ENCODE assay signal across 25 cellular contexts in genomic region chr6:166721576-166721975, GRCh38.
"Had no signal": no experiment of that assay in that cellular context is flagged by ENCODE, and none has a peak within 500 bp of the region (broad histone marks: within the 10 kb centered on the region; RNA-seq: fewer than 3 reads in every experiment).

No MANE protein-coding gene starts in this region.

- H3K9me3 Mint-ChIP-seq: activated naive CD4-positive, alpha-beta T cell treated with anti-CD3 and anti-CD28 coated beads, Interleukin-2, amount 50 U/mL, for 72 hours; activated T-cell treated with anti-CD3 and anti-CD28 coated beads, Interleukin-2, amount 50 U/mL, for 72 hours; effector memory CD8-positive, alpha-beta T cell; mesothelial cell of epicardium; naive thymus-derived CD8-positive, alpha-beta T cell; neural progenitor cell had no signal

- H3K36me3 Mint-ChIP-seq: activated naive CD4-positive, alpha-beta T cell treated with anti-CD3 and anti-CD28 coated beads, Interleukin-2, amount 50 U/mL, for 72 hours; mesothelial cell of epicardium; naive thymus-derived CD8-positive, alpha-beta T cell; neural progenitor cell had no signal

- H3K4me1 Mint-ChIP-seq: naive thymus-derived CD8-positive, alpha-beta T cell; neural progenitor cell had no signal

- H3K27ac ChIP-seq: body of pancreas, gastroesophageal sphincter, hepatocyte, neural progenitor cell, parathyroid adenoma, psoas muscle, testis, transverse colon had no signal

- DNase-seq: activated CD4-positive, alpha-beta T cell treated with anti-CD3 and anti-CD28 coated beads for 4 hours; activated CD4-positive, alpha-beta T cell treated with anti-CD3 and anti-CD28 coated beads, Interleukin-2, amount 50 U/mL, for 4 hours; activated CD4-positive, CD25-positive, alpha-beta regulatory T cell; activated naive CD4-positive, alpha-beta T cell; activated T-cell treated with anti-CD3 and anti-CD28 coated beads for 4 hours; activated T-cell treated with anti-CD3 and anti-CD28 coated beads, Interleukin-2, amount 50 U/mL, for 72 hours; body of pancreas; cortex of kidney; effector memory CD8-positive, alpha-beta T cell; islet precursor cell; mammary epithelial cell; naive thymus-derived CD8-positive, alpha-beta T cell; occipital lobe; psoas muscle; stimulated activated CD4-positive, alpha-beta T cell treated with anti-CD3 and anti-CD28 coated beads, Interleukin-4, amount 100 ng/mL, for 1 hour; stimulated activated naive CD8-positive, alpha-beta T cell treated with anti-CD3 and anti-CD28 coated beads, Interleukin-15, Interleukin-2, amounts not matched to agents 100 U/mL and 50 U/mL, for 24 hours; testis; transverse colon had no signal

- H3K9ac ChIP-seq: neural progenitor cell, parathyroid adenoma had no signal

- FAIRE-seq: endothelial cell of umbilical vein had no signal

- H3K4me3 ChIP-seq: body of pancreas, gastroesophageal sphincter, hepatocyte, neural progenitor cell, psoas muscle, testis, transverse colon had no signal

- ATAC-seq: activated naive CD4-positive, alpha-beta T cell treated with anti-CD3 and anti-CD28 coated beads, Interleukin-2, amount 50 U/mL, for 72 hours; activated T-cell treated with anti-CD3 and anti-CD28 coated beads, Interleukin-2, amount 50 U/mL, for 72 hours; body of pancreas; effector memory CD8-positive, alpha-beta T cell; gastroesophageal sphincter; naive thymus-derived CD8-positive, alpha-beta T cell; stimulated activated naive CD8-positive, alpha-beta T cell treated with anti-CD3 and anti-CD28 coated beads, Interleukin-15, Interleukin-2, amounts not matched to agents 100 U/mL and 50 U/mL, for 24 hours had no signal

- H3K9me3 ChIP-seq: body of pancreas, gastroesophageal sphincter, psoas muscle, testis, transverse colon had no signal

- H2AFZ ChIP-seq: hepatocyte, neural progenitor cell, parathyroid adenoma had no signal

- H3K4me3 Mint-ChIP-seq: activated T-cell treated with anti-CD3 and anti-CD28 coated beads, Interleukin-2, amount 50 U/mL, for 72 hours; effector memory CD8-positive, alpha-beta T cell; mesothelial cell of epicardium; naive thymus-derived CD8-positive, alpha-beta T cell; neural progenitor cell had no signal

- H3K4me2 ChIP-seq: hepatocyte, neural progenitor cell had no signal

- H3K27ac Mint-ChIP-seq: activated T-cell treated with anti-CD3 and anti-CD28 coated beads, Interleukin-2, amount 50 U/mL, for 72 hours; effector memory CD8-positive, alpha-beta T cell; mesothelial cell of epicardium; naive thymus-derived CD8-positive, alpha-beta T cell; neural progenitor cell had no signal

- H3K27me3 ChIP-seq: body of pancreas, gastroesophageal sphincter, neural progenitor cell, testis, transverse colon had no signal

- H3K79me2 ChIP-seq: hepatocyte, parathyroid adenoma had no signal

- H3K4me1 ChIP-seq: body of pancreas, neural progenitor cell, parathyroid adenoma, testis, transverse colon had no signal

- H3K36me3 ChIP-seq: gastroesophageal sphincter, neural progenitor cell, transverse colon had no signal
